ENCODE assay signal across 8 cellular contexts in genomic region chr1:248924696-248925532, GRCh38. TPM values are rescaled to one million over a fixed set of nuclear protein-coding genes. Genes with fewer than 3 reads are reported as not detected.
DNase-seq lines count a peak whose midpoint lies in the region; ATAC-seq, FAIRE-seq and TF ChIP-seq lines count a peak whose summit lies in the region.

No MANE protein-coding gene starts in this region.

- DNase-seq in DMS 273 (lab: John Stamatoyannopoulos, UW; ENCODE audit: unreplicated experiment) = peak; percentile 75
- DNase-seq in NOMO-1 treated with DMSO at 0.1 percent for 48 hours (lab: John Stamatoyannopoulos, UW; ENCODE audit: unreplicated experiment) = peak; percentile 90
- DNase-seq in activated T-cell treated with anti-CD3 and anti-CD28 coated beads for 24 hours (ENCODE audit: low read depth) = peak; percentile 27
- DNase-seq in fibroblast of pulmonary artery (ENCODE audit: low read depth) = peak; percentile 62
- peak in 2 of 6 donors; percentile 30 to 47 for DNase-seq in pancreas
- no peak for DNase-seq in ecto neural progenitor cell (ENCODE audit: low spot score)

- WGBS in pancreas, 2 donors = 62 to 64% methylated on average over 10 of the region's 10 CpGs

- no peak for FAIRE-seq in pancreas (lab: Jason Lieb, UNC)

- no peaks in the 10 kb centered on the region for H3K27me3 ChIP-seq in pancreas

- H3K4me3 ChIP-seq in fibroblast of pulmonary artery (replicated peaks; ENCODE audit: low read depth, low read length) = no peak overlapping the region
- H3K4me3 ChIP-seq in pancreas = no peak overlapping the region

- peaks cover 0 to 8% (median 0%) of the 10 kb centered on the region in 3 donors for H3K4me1 ChIP-seq in pancreas

- intact Hi-C loops in pancreas (cut with DNase I) = no loop called here

- TF ChIP-seq CTCF in fibroblast of pulmonary artery (IDR thresholded peaks at IDR 0.05; ENCODE audit: low read length, missing control alignments) (peak; percentile 69), pancreas (IDR thresholded peaks at IDR 0.05) (peak; percentile 15 to 48 (median 40))

- no peaks in the 10 kb centered on the region for H3K9me3 ChIP-seq in pancreas

- H3K36me3 ChIP-seq in pancreas = no peaks in the 10 kb centered on the region

- ATAC-seq in GM19455 (IDR thresholded peaks at IDR 0.05; ENCODE audit: unreplicated experiment) (peak; percentile 85), HG03457 (IDR thresholded peaks at IDR 0.05; ENCODE audit: unreplicated experiment) (peak; percentile 94), pancreas (peak; percentile 67 to 88 (median 87))

- no peak overlapping the region for H3K27ac ChIP-seq in pancreas

RNA-seq across cellular contexts. Expression of gene PGBD2, which starts 18.9 kb away (rescaled TPM):
- total RNA-seq in pancreas = 1 to 10 TPM; 2.2 to 7.5 (median 4.0) TPM
- polyA plus RNA-seq in pancreas = 1 to 10 TPM; 5.8 to 6.9 TPM
